ENCODE assay signal across 1 cellular context in the genomic region with DNA sequence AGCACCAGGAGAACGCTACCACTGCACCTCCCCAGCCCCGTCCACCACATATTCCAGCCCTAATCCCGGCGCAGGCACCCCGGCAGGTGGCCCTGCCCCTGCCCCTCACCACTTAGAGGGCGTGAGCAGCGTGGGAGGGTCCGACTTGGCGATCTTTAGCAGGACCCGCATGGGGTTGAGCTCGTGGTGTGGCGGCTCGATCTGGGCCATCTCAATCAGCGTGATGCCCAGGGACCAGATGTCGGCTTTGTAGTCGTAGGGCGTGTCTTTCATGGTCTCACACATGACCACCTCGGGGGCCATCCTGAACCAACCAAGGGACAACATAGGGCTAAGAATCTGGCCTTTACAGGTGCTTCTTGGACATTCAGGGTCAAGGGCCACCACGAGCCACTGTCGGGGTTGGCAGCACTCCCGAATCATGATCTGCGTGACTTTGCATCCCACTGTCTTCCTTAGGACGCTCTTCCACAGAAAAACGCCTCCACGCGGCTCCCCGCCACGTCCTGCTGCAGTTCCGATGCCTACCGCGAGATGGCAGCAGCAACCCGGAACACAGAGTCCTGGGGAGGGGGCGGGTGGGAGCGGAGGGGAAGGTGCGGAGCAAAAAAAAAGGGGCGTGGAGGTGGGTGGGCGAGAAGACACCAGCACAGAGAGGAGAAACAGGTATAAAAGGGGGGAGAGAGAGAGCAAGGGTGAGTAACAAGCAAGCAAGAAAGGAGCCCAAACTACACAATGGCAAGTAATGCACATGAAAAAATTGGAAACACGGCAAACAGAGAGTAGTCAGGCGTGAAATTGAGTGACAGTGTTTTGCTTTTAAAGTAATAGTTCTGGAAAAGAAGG.
TF ChIP-seq lines count a peak whose summit lies in the region.

No MANE protein-coding gene starts in this region.

TF ChIP-seq in HEK293, 187 proteins besides CTCF, POLR2A, EP300 and RAD21 (continued from another document):
- TF ChIP-seq, protein P1, sequence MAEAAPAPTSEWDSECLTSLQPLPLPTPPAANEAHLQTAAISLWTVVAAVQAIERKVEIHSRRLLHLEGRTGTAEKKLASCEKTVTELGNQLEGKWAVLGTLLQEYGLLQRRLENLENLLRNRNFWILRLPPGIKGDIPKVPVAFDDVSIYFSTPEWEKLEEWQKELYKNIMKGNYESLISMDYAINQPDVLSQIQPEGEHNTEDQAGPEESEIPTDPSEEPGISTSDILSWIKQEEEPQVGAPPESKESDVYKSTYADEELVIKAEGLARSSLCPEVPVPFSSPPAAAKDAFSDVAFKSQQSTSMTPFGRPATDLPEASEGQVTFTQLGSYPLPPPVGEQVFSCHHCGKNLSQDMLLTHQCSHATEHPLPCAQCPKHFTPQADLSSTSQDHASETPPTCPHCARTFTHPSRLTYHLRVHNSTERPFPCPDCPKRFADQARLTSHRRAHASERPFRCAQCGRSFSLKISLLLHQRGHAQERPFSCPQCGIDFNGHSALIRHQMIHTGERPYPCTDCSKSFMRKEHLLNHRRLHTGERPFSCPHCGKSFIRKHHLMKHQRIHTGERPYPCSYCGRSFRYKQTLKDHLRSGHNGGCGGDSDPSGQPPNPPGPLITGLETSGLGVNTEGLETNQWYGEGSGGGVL (tag by site-specific recombination; IDR thresholded peaks at IDR 0.05) = peak; percentile 58; the same call in 1 of the 2 replicates
- TF ChIP-seq ZFP3 (tag by site-specific recombination; IDR thresholded peaks at IDR 0.05; ENCODE audit: low read depth) (no peak), HOXD13 (CRISPR knock-in tag; IDR thresholded peaks at IDR 0.05; ENCODE audit: borderline replicate concordance) (no peak), SCRT2 (tag by site-specific recombination; IDR thresholded peaks at IDR 0.05) (no peak), ZNF394 (tag by site-specific recombination; IDR thresholded peaks at IDR 0.05; ENCODE audit: borderline replicate concordance) (no peak), ZNF2 (tag by site-specific recombination; IDR thresholded peaks at IDR 0.05) (0 out of 2 replicates have a peak, but pooled peaks have one; percentile 78), ZNF248 (tag by site-specific recombination; IDR thresholded peaks at IDR 0.05) (no peak), ZNF23 (tag by site-specific recombination; IDR thresholded peaks at IDR 0.05; ENCODE audit: borderline replicate concordance) (no peak), ZNF571 (tag by site-specific recombination; IDR thresholded peaks at IDR 0.05) (no peak), AEBP2 (tag by site-specific recombination; IDR thresholded peaks at IDR 0.05; ENCODE audit: borderline replicate concordance) (no peak), ZXDB (tag by site-specific recombination; IDR thresholded peaks at IDR 0.05) (no peak), ZIC2 (tag by site-specific recombination; IDR thresholded peaks at IDR 0.05) (no peak), ZNF558 (tag by site-specific recombination; IDR thresholded peaks at IDR 0.05) (no peak), ZSCAN5A (tag by site-specific recombination; IDR thresholded peaks at IDR 0.05) (no peak), KLF7 (tag by site-specific recombination; IDR thresholded peaks at IDR 0.05; ENCODE audit: borderline replicate concordance) (no peak), GLIS1 (tag by site-specific recombination; IDR thresholded peaks at IDR 0.05) (peak; percentile 16; the same call in 1 of the 2 replicates), PRDM1 (tag by site-specific recombination; IDR thresholded peaks at IDR 0.05) (peak; percentile 89), ZNF610 (tag by site-specific recombination; IDR thresholded peaks at IDR 0.05; ENCODE audit: borderline replicate concordance) (no peak), OSR2 (tag by site-specific recombination; IDR thresholded peaks at IDR 0.05) (no peak), ZNF530 (tag by site-specific recombination; IDR thresholded peaks at IDR 0.05; ENCODE audit: low read depth) (no peak), KLF9 (tag by site-specific recombination; IDR thresholded peaks at IDR 0.05; ENCODE audit: low read depth) (peak; percentile 96), ZNF311 (tag by site-specific recombination; IDR thresholded peaks at IDR 0.05; ENCODE audit: borderline replicate concordance) (no peak), ZNF341 (tag by site-specific recombination; IDR thresholded peaks at IDR 0.05; ENCODE audit: low read depth) (peak; percentile 58), ZNF132 (tag by site-specific recombination; IDR thresholded peaks at IDR 0.05; ENCODE audit: borderline replicate concordance) (no peak), SP7 (tag by site-specific recombination; IDR thresholded peaks at IDR 0.05) (peak; percentile 60), ZNF664 (tag by site-specific recombination; IDR thresholded peaks at IDR 0.05) (no peak), ZFHX2 (tag by site-specific recombination; conservative IDR thresholded peaks at IDR 0.05) (peak; percentile 83), ZNF416 (tag by site-specific recombination; IDR thresholded peaks at IDR 0.05) (no peak), ZNF654 (tag by site-specific recombination; IDR thresholded peaks at IDR 0.05; ENCODE audit: low read depth) (peak; percentile 64), ZSCAN23 (tag by site-specific recombination; IDR thresholded peaks at IDR 0.05) (no peak), ZBTB20 (tag by site-specific recombination; IDR thresholded peaks at IDR 0.05) (peak; percentile 40; the same call in 1 of the 2 replicates), GFI1B (tag by site-specific recombination; IDR thresholded peaks at IDR 0.05) (no peak), ZNF561 (tag by site-specific recombination; IDR thresholded peaks at IDR 0.05; ENCODE audit: borderline replicate concordance) (0 out of 2 replicates have a peak, but pooled peaks have one; percentile 17), SP3 (tag by site-specific recombination; IDR thresholded peaks at IDR 0.05) (peak; percentile 77), RBAK (tag by site-specific recombination; IDR thresholded peaks at IDR 0.05) (no peak), ZFP69B (tag by site-specific recombination; IDR thresholded peaks at IDR 0.05) (0 out of 2 replicates have a peak, but pooled peaks have one; percentile 45)
- TF ChIP-seq, protein P2, sequence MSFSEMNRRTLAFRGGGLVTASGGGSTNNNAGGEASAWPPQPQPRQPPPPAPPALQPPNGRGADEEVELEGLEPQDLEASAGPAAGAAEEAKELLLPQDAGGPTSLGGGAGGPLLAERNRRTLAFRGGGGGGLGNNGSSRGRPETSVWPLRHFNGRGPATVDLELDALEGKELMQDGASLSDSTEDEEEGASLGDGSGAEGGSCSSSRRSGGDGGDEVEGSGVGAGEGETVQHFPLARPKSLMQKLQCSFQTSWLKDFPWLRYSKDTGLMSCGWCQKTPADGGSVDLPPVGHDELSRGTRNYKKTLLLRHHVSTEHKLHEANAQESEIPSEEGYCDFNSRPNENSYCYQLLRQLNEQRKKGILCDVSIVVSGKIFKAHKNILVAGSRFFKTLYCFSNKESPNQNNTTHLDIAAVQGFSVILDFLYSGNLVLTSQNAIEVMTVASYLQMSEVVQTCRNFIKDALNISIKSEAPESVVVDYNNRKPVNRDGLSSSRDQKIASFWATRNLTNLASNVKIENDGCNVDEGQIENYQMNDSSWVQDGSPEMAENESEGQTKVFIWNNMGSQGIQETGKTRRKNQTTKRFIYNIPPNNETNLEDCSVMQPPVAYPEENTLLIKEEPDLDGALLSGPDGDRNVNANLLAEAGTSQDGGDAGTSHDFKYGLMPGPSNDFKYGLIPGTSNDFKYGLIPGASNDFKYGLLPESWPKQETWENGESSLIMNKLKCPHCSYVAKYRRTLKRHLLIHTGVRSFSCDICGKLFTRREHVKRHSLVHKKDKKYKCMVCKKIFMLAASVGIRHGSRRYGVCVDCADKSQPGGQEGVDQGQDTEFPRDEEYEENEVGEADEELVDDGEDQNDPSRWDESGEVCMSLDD (tag by site-specific recombination; IDR thresholded peaks at IDR 0.05) = peak; percentile 32; the same call in 1 of the 2 replicates
- TF ChIP-seq, protein P3, sequence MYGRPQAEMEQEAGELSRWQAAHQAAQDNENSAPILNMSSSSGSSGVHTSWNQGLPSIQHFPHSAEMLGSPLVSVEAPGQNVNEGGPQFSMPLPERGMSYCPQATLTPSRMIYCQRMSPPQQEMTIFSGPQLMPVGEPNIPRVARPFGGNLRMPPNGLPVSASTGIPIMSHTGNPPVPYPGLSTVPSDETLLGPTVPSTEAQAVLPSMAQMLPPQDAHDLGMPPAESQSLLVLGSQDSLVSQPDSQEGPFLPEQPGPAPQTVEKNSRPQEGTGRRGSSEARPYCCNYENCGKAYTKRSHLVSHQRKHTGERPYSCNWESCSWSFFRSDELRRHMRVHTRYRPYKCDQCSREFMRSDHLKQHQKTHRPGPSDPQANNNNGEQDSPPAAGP (tag by site-specific recombination; IDR thresholded peaks at IDR 0.05) = no peak
- TF ChIP-seq, protein P4, sequence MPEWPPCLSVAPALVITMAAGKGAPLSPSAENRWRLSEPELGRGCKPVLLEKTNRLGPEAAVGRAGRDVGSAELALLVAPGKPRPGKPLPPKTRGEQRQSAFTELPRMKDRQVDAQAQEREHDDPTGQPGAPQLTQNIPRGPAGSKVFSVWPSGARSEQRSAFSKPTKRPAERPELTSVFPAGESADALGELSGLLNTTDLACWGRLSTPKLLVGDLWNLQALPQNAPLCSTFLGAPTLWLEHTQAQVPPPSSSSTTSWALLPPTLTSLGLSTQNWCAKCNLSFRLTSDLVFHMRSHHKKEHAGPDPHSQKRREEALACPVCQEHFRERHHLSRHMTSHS (tag by site-specific recombination; IDR thresholded peaks at IDR 0.05) = no peak
- TF ChIP-seq, protein P5, sequence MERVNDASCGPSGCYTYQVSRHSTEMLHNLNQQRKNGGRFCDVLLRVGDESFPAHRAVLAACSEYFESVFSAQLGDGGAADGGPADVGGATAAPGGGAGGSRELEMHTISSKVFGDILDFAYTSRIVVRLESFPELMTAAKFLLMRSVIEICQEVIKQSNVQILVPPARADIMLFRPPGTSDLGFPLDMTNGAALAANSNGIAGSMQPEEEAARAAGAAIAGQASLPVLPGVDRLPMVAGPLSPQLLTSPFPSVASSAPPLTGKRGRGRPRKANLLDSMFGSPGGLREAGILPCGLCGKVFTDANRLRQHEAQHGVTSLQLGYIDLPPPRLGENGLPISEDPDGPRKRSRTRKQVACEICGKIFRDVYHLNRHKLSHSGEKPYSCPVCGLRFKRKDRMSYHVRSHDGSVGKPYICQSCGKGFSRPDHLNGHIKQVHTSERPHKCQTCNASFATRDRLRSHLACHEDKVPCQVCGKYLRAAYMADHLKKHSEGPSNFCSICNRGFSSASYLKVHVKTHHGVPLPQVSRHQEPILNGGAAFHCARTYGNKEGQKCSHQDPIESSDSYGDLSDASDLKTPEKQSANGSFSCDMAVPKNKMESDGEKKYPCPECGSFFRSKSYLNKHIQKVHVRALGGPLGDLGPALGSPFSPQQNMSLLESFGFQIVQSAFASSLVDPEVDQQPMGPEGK (tag by site-specific recombination; IDR thresholded peaks at IDR 0.05) = peak; percentile 95
